Comparison of ENCODE assay signal across 20 cellular contexts in the genomic region with DNA sequence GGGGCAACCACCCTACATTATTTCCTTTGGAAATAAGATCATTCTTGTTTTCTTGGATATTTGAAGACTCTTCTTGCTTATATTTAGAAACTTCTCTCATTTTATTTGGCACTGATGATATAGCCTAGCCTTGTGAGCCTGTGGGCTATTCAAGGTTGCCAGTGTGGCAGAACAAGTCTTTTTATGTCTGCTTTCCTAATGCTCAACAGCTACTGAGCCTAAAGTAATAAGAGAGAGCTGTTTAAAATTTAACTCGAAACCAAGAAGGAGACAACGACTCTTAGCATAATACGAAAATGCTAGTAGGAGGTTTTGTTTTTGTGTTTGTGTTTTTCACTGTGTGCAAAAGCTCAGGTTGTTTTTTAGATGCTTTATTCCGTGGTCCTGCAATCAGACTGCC.
"Had no signal": no experiment of that assay in that cellular context is flagged by ENCODE, and none has a peak within 500 bp of the region (broad histone marks: within the 10 kb centered on the region; RNA-seq: fewer than 3 reads in every experiment).

No MANE protein-coding gene starts in this region.

- ATAC-seq: effector memory CD8-positive, alpha-beta T cell; naive thymus-derived CD8-positive, alpha-beta T cell; stimulated activated memory B cell treated with anti-CD40 and anti-IgM and Interleukin-4, amounts not matched to agents 10 μg/mL and 1 μg/mL and 100 μg/mL, for 72 hours; upper lobe of right lung had no signal

- H3K36me3 ChIP-seq: cardiac muscle cell, esophagus squamous epithelium, left ventricle myocardium inferior, neutrophil, spleen, thoracic aorta, upper lobe of right lung, WERI-Rb-1 had no signal

- H3K27ac Mint-ChIP-seq: activated naive CD8-positive, alpha-beta T cell; activated T-helper 1 cell treated with anti-CD3 and anti-CD28 coated beads, Interleukin-12 subunit alpha, Interleukin-12 subunit beta, Interleukin-2, Interleukin-4 antibody, amounts not matched to agents 30 ng/mL and 10 ng/mL and 1 ng/mL, durations not matched to agents 14 hours and 24 hours and 36 hours; effector memory CD8-positive, alpha-beta T cell; naive thymus-derived CD8-positive, alpha-beta T cell; stimulated activated memory B cell treated with anti-CD40 and anti-IgM and Interleukin-4, amounts not matched to agents 10 μg/mL and 1 μg/mL and 100 μg/mL, for 72 hours had no signal

- DNase-seq: activated CD4-positive, alpha-beta T cell treated with anti-CD3 and anti-CD28 coated beads for 1 hour; activated CD4-positive, alpha-beta T cell treated with anti-CD3 and anti-CD28 coated beads, Interleukin-2, amount 50 U/mL, for 48 hours; activated gamma-delta T cell treated with Interleukin-2 at 50 U/mL for 16 hours; dermis blood vessel endothelial cell; effector memory CD8-positive, alpha-beta T cell; esophagus squamous epithelium; left ventricle myocardium inferior; naive thymus-derived CD8-positive, alpha-beta T cell; spleen; stimulated activated CD4-positive, alpha-beta T cell treated with anti-CD3 and anti-CD28 coated beads, Interleukin-4, amount 100 ng/mL, for 4 hours; SW 1271; T-helper 2 cell; upper lobe of right lung; WERI-Rb-1 had no signal

- H3K27me3 ChIP-seq: cardiac muscle cell, esophagus squamous epithelium, neutrophil, spleen, upper lobe of right lung had no signal

- H3K4me3 ChIP-seq: cardiac muscle cell, esophagus squamous epithelium, left ventricle myocardium inferior, spleen, thoracic aorta, upper lobe of right lung had no signal

- H3K4me1 Mint-ChIP-seq: stimulated activated memory B cell treated with anti-CD40 and anti-IgM and Interleukin-4, amounts not matched to agents 10 μg/mL and 1 μg/mL and 100 μg/mL, for 72 hours had no signal

- H3K27ac ChIP-seq: cardiac muscle cell, esophagus squamous epithelium, left ventricle myocardium inferior, neutrophil, spleen, thoracic aorta, upper lobe of right lung, WERI-Rb-1 had no signal

- H3K9me3 ChIP-seq: esophagus squamous epithelium, left ventricle myocardium inferior, neutrophil, spleen, thoracic aorta, upper lobe of right lung had no signal

- H3K27me3 Mint-ChIP-seq: activated naive CD8-positive, alpha-beta T cell; stimulated activated memory B cell treated with anti-CD40 and anti-IgM and Interleukin-4, amounts not matched to agents 10 μg/mL and 1 μg/mL and 100 μg/mL, for 72 hours had no signal

- H3K4me1 ChIP-seq: esophagus squamous epithelium, left ventricle myocardium inferior, spleen had no signal

- H3K36me3 Mint-ChIP-seq: activated naive CD8-positive, alpha-beta T cell; naive thymus-derived CD8-positive, alpha-beta T cell; stimulated activated memory B cell treated with anti-CD40 and anti-IgM and Interleukin-4, amounts not matched to agents 10 μg/mL and 1 μg/mL and 100 μg/mL, for 72 hours had no signal

- H3K4me3 Mint-ChIP-seq: activated naive CD8-positive, alpha-beta T cell; activated T-helper 1 cell treated with anti-CD3 and anti-CD28 coated beads, Interleukin-12 subunit alpha, Interleukin-12 subunit beta, Interleukin-2, Interleukin-4 antibody, amounts not matched to agents 30 ng/mL and 10 ng/mL and 1 ng/mL, durations not matched to agents 14 hours and 24 hours and 36 hours; effector memory CD8-positive, alpha-beta T cell; naive thymus-derived CD8-positive, alpha-beta T cell; stimulated activated memory B cell treated with anti-CD40 and anti-IgM and Interleukin-4, amounts not matched to agents 10 μg/mL and 1 μg/mL and 100 μg/mL, for 72 hours had no signal

- H3K9me3 Mint-ChIP-seq: activated T-helper 1 cell treated with anti-CD3 and anti-CD28 coated beads, Interleukin-12 subunit alpha, Interleukin-12 subunit beta, Interleukin-2, Interleukin-4 antibody, amounts not matched to agents 30 ng/mL and 10 ng/mL and 1 ng/mL, durations not matched to agents 14 hours and 24 hours and 36 hours; effector memory CD8-positive, alpha-beta T cell; naive thymus-derived CD8-positive, alpha-beta T cell; stimulated activated memory B cell treated with anti-CD40 and anti-IgM and Interleukin-4, amounts not matched to agents 10 μg/mL and 1 μg/mL and 100 μg/mL, for 72 hours had no signal
